16 cellular contexts compared by ENCODE assay signal in genomic region chr2:58447586-58447985, GRCh38.
DNase-seq lines count a peak whose midpoint lies in the region; ATAC-seq, FAIRE-seq and TF ChIP-seq lines count a peak whose summit lies in the region.
"Had no signal": no experiment of that assay in that cellular context is flagged by ENCODE, and none has a peak within 500 bp of the region (broad histone marks: within the 10 kb centered on the region; RNA-seq: fewer than 3 reads in every experiment).

No MANE protein-coding gene starts in this region.

- no peak overlapping the region for H3K27ac ChIP-seq in HepG2 (ENCODE audit: extremely low read length, insufficient read depth, low read length)
- H3K27ac ChIP-seq in right lobe of liver = no peak overlapping the region
- peak overlapping the region; percentile 48 for H3K27ac ChIP-seq in layer of hippocampus (ENCODE audit: low read depth, low read length)
- H3K27ac ChIP-seq: BLaER1 treated with 17β-estradiol and CSF1 and Interleukin-3, amounts not matched to agents 10 nM and 100 nM; tibial artery had no signal

- H3K9ac ChIP-seq in HepG2 (ENCODE audit: insufficient read depth, low read depth, low read length) = no peak overlapping the region
- H3K9ac ChIP-seq: BLaER1 treated with 17β-estradiol and CSF1 and Interleukin-3, amounts not matched to agents 10 nM and 100 nM had no signal

- ATAC-seq in HepG2 (peak; percentile 12; the same call in 1 of the 3 replicates), right lobe of liver (no peak), HG02678 (IDR thresholded peaks at IDR 0.05; ENCODE audit: unreplicated experiment) (no peak), HG03432 (IDR thresholded peaks at IDR 0.05; ENCODE audit: unreplicated experiment) (no peak), HG03565 (IDR thresholded peaks at IDR 0.05; ENCODE audit: unreplicated experiment) (no peak)
- ATAC-seq: natural killer cell treated with Interleukin-12 subunit alpha and Interleukin-12 subunit beta and Interleukin-15 and Interleukin-18, amount 100 ng/mL, for 72 hours had no signal

- CTCF ChIA-PET in HepG2 (lab: Yijun Ruan, JAX; ENCODE audit: low intra/inter-chr PET ratio, low total read pairs) = interaction anchor here (1.8 to 3.0 kb wide), 3 partner anchors 317 to 688 kb away, joined by 12 to 43 read pairs (median 25); no protein-coding TSS in a partner anchor
- CTCF ChIA-PET in activated naive CD4-positive, alpha-beta T cell treated with anti-CD3 and anti-CD28 coated beads, Interleukin-2, amount 10 ng/mL, durations not matched to agents 7 days and 5 days (lab: Charles Lee) = interaction anchor here (0.9 to 3.6 kb wide), 6 partner anchors 108 to 688 kb away, joined by 3 to 16 read pairs (median 6); no protein-coding TSS in a partner anchor

- TF ChIP-seq POLR2A in HepG2 (IDR thresholded peaks at IDR 0.05; ENCODE audit: insufficient read depth in 1 of 2, low read depth in 2 of 2, low read length in 2 of 2) (no peak), right lobe of liver (IDR thresholded peaks at IDR 0.05) (no peak)

- no peak for TF ChIP-seq RAD21 in HepG2 (CRISPR knock-in tag; IDR thresholded peaks at IDR 0.05)

- H3K36me3 ChIP-seq in HepG2 (replicated peaks in 1 of 2; ENCODE audit: control insufficient read depth in 1 of 2, insufficient read depth in 2 of 2, low read length in 2 of 2) (no peaks in the 10 kb centered on the region), right lobe of liver (no peaks in the 10 kb centered on the region), bronchial epithelial cell (ENCODE audit: control insufficient read depth, insufficient read depth, low read length) (no peaks in the 10 kb centered on the region)
- H3K36me3 ChIP-seq: BLaER1 treated with 17β-estradiol and CSF1 and Interleukin-3, amounts not matched to agents 10 nM and 100 nM; tibial artery had no signal

- in situ Hi-C loops in HepG2 (cut with HindIII; ENCODE audit: extremely low pct_ligation_motif_present, low pct_unique_long_range_greater_than_20kb) = loop anchor here (5.0 to 10.0 kb wide), 3 partner anchors 315 to 693 kb away; no protein-coding TSS in a partner anchor

- no peaks in the 10 kb centered on the region for H3K27me3 ChIP-seq in HepG2 (ENCODE audit: control insufficient read depth in 1 of 2, insufficient read depth in 2 of 2, low read length in 2 of 2)
- no peaks in the 10 kb centered on the region for H3K27me3 ChIP-seq in right lobe of liver
- no peaks in the 10 kb centered on the region for H3K27me3 ChIP-seq in bronchial epithelial cell (ENCODE audit: control insufficient read depth, insufficient read depth, low read length)
- H3K27me3 ChIP-seq in layer of hippocampus (ENCODE audit: control insufficient read depth, insufficient read depth, low read length) = no peaks in the 10 kb centered on the region
- H3K27me3 ChIP-seq: BLaER1 treated with 17β-estradiol and CSF1 and Interleukin-3, amounts not matched to agents 10 nM and 100 nM; tibial artery had no signal

- no peak overlapping the region for H3K4me3 Mint-ChIP-seq in activated naive CD4-positive, alpha-beta T cell treated with anti-CD3 and anti-CD28 coated beads, Interleukin-2, amount 10 ng/mL, durations not matched to agents 7 days and 5 days
- H3K4me3 Mint-ChIP-seq: HFFc6; natural killer cell treated with Interleukin-12 subunit alpha and Interleukin-12 subunit beta and Interleukin-15 and Interleukin-18, amount 100 ng/mL, for 72 hours; stimulated activated memory B cell treated with anti-CD40 and anti-IgM and Interleukin-4, amounts not matched to agents 10 μg/mL and 1 μg/mL and 100 μg/mL, for 72 hours; T-helper 1 cell treated with Interleukin-12 subunit alpha and Interleukin-12 subunit beta and Interleukin-4 antibody, amounts not matched to agents 30 μg/mL and 1 μg/mL, for 36 hours had no signal

- no peaks in the 10 kb centered on the region for H3K79me2 ChIP-seq in HepG2 (ENCODE audit: insufficient read depth, low read length)

- H2AFZ ChIP-seq in HepG2 (ENCODE audit: low read length) = no peak overlapping the region

- no peaks in the 10 kb centered on the region for H4K20me1 ChIP-seq in HepG2 (ENCODE audit: insufficient read depth, low read length)
- H4K20me1 ChIP-seq: BLaER1 treated with 17β-estradiol and CSF1 and Interleukin-3, amounts not matched to agents 10 nM and 100 nM had no signal

- no peak overlapping the region for H3K4me2 ChIP-seq in HepG2 (ENCODE audit: low read depth, low read length)
- H3K4me2 ChIP-seq: BLaER1 treated with 17β-estradiol and CSF1 and Interleukin-3, amounts not matched to agents 10 nM and 100 nM had no signal

- DNase-seq in HepG2 (ENCODE audit: low spot score) (no peak), right lobe of liver (no peak), bronchial epithelial cell (ENCODE audit: low read depth) (peak; percentile 86)
- DNase-seq in activated naive CD4-positive, alpha-beta T cell treated with anti-CD3 and anti-CD28 coated beads, Interleukin-2, amount 10 ng/mL, durations not matched to agents 7 days and 5 days = no peak
- DNase-seq: activated CD4-positive, CD25-positive, alpha-beta regulatory T cell treated with anti-CD3 and anti-CD28 coated beads, Interleukin-2, amount 50 U/mL, for 72 hours; tibial artery had no signal

- no peaks in the 10 kb centered on the region for H3K9me3 Mint-ChIP-seq in activated naive CD4-positive, alpha-beta T cell treated with anti-CD3 and anti-CD28 coated beads, Interleukin-2, amount 10 ng/mL, durations not matched to agents 7 days and 5 days
- H3K9me3 Mint-ChIP-seq: HFFc6; natural killer cell treated with Interleukin-12 subunit alpha and Interleukin-12 subunit beta and Interleukin-15 and Interleukin-18, amount 100 ng/mL, for 72 hours; stimulated activated memory B cell treated with anti-CD40 and anti-IgM and Interleukin-4, amounts not matched to agents 10 μg/mL and 1 μg/mL and 100 μg/mL, for 72 hours; T-helper 1 cell treated with Interleukin-12 subunit alpha and Interleukin-12 subunit beta and Interleukin-4 antibody, amounts not matched to agents 30 μg/mL and 1 μg/mL, for 36 hours had no signal

- H3K27ac Mint-ChIP-seq in activated naive CD4-positive, alpha-beta T cell treated with anti-CD3 and anti-CD28 coated beads, Interleukin-2, amount 10 ng/mL, durations not matched to agents 7 days and 5 days = no peak overlapping the region
- H3K27ac Mint-ChIP-seq: HFFc6; natural killer cell treated with Interleukin-12 subunit alpha and Interleukin-12 subunit beta and Interleukin-15 and Interleukin-18, amount 100 ng/mL, for 72 hours; stimulated activated memory B cell treated with anti-CD40 and anti-IgM and Interleukin-4, amounts not matched to agents 10 μg/mL and 1 μg/mL and 100 μg/mL, for 72 hours; T-helper 1 cell treated with Interleukin-12 subunit alpha and Interleukin-12 subunit beta and Interleukin-4 antibody, amounts not matched to agents 30 μg/mL and 1 μg/mL, for 36 hours had no signal

- intact Hi-C loops in HepG2 (cut with micrococcal nuclease; ENCODE audit: unreplicated experiment) = loop anchor here (5.0 kb wide), 2 partner anchors 205 to 400 kb away; partner anchors contain the start of genes FANCL and VRK2
- intact Hi-C loops in right lobe of liver (cut with DNase I) = no loop called here

- H3K36me3 Mint-ChIP-seq in activated naive CD4-positive, alpha-beta T cell treated with anti-CD3 and anti-CD28 coated beads, Interleukin-2, amount 10 ng/mL, durations not matched to agents 7 days and 5 days = no peaks in the 10 kb centered on the region
- H3K36me3 Mint-ChIP-seq: natural killer cell treated with Interleukin-12 subunit alpha and Interleukin-12 subunit beta and Interleukin-15 and Interleukin-18, amount 100 ng/mL, for 72 hours; stimulated activated memory B cell treated with anti-CD40 and anti-IgM and Interleukin-4, amounts not matched to agents 10 μg/mL and 1 μg/mL and 100 μg/mL, for 72 hours had no signal

- peaks cover 6% of the 10 kb centered on the region for H3K27me3 Mint-ChIP-seq in activated naive CD4-positive, alpha-beta T cell treated with anti-CD3 and anti-CD28 coated beads, Interleukin-2, amount 10 ng/mL, durations not matched to agents 7 days and 5 days
- H3K27me3 Mint-ChIP-seq: stimulated activated memory B cell treated with anti-CD40 and anti-IgM and Interleukin-4, amounts not matched to agents 10 μg/mL and 1 μg/mL and 100 μg/mL, for 72 hours had no signal

- no peaks in the 10 kb centered on the region for H3K4me1 Mint-ChIP-seq in activated naive CD4-positive, alpha-beta T cell treated with anti-CD3 and anti-CD28 coated beads, Interleukin-2, amount 10 ng/mL, durations not matched to agents 7 days and 5 days

- no peak overlapping the region for H3K4me3 ChIP-seq in HepG2 (replicated peaks in 1 of 3; ENCODE audit: insufficient read depth in 1 of 3, low read depth in 2 of 3, low read length in 3 of 3)
- H3K4me3 ChIP-seq in right lobe of liver = no peak overlapping the region
- H3K4me3 ChIP-seq in bronchial epithelial cell (ENCODE audit: low read depth, low read length) = no peak overlapping the region
- H3K4me3 ChIP-seq: BLaER1 treated with 17β-estradiol and CSF1 and Interleukin-3, amounts not matched to agents 10 nM and 100 nM; lung; tibial artery had no signal

- TF ChIP-seq CTCF in HepG2 (CRISPR knock-in tag; IDR thresholded peaks at IDR 0.05) (no peak), right lobe of liver (IDR thresholded peaks at IDR 0.05) (no peak), bronchial epithelial cell (IDR thresholded peaks at IDR 0.05; ENCODE audit: insufficient read depth, low read length, severe bottlenecking) (no peak)

- no TSS peak for BruUV-seq in HepG2 (replicated peaks; lab: Mats Ljungman, UMichigan)

- TF ChIP-seq EP300 in HepG2 (IDR thresholded peaks at IDR 0.05; ENCODE audit: low read depth in 2 of 2, low read length in 2 of 2) (no peak), HepG2 (CRISPR knock-in tag; IDR thresholded peaks at IDR 0.05; ENCODE audit: borderline replicate concordance) (no peak)

- no peaks in the 10 kb centered on the region for H3K9me3 ChIP-seq in HepG2 (ENCODE audit: low read length)
- no peaks in the 10 kb centered on the region for H3K9me3 ChIP-seq in right lobe of liver
- H3K9me3 ChIP-seq: BLaER1 treated with 17β-estradiol and CSF1 and Interleukin-3, amounts not matched to agents 10 nM and 100 nM; tibial artery had no signal

- 23% methylated on average over 2 of the region's 2 CpGs for WGBS in HepG2 (ENCODE audit: low lambda C conversion rate)
- 66% methylated on average over 2 of the region's 2 CpGs for WGBS in right lobe of liver (ENCODE audit: insufficient coverage, low coverage, low lambda C conversion rate, missing lambda C conversion rate)

- no peaks in the 10 kb centered on the region for H3K4me1 ChIP-seq in HepG2 (ENCODE audit: insufficient read depth, low read length)
- peaks cover 0 to 9% (median 4%) of the 10 kb centered on the region in 4 donors for H3K4me1 ChIP-seq in right lobe of liver
- H3K4me1 ChIP-seq: tibial artery had no signal

- POLR2A ChIA-PET in HepG2 (lab: Yijun Ruan, JAX) = no interaction called here

- no peak for FAIRE-seq in HepG2 (lab: Jason Lieb, UNC)
- no peak for FAIRE-seq in bronchial epithelial cell (lab: Jason Lieb, UNC)

TF ChIP-seq in HepG2, 621 proteins besides CTCF, POLR2A, EP300 and RAD21 (continues in another document):
- TF ChIP-seq ZBTB1 (CRISPR knock-in tag; IDR thresholded peaks at IDR 0.05; ENCODE audit: borderline replicate concordance) = no peak
